ENCODE assay signal across 1 cellular context in the genomic region with DNA sequence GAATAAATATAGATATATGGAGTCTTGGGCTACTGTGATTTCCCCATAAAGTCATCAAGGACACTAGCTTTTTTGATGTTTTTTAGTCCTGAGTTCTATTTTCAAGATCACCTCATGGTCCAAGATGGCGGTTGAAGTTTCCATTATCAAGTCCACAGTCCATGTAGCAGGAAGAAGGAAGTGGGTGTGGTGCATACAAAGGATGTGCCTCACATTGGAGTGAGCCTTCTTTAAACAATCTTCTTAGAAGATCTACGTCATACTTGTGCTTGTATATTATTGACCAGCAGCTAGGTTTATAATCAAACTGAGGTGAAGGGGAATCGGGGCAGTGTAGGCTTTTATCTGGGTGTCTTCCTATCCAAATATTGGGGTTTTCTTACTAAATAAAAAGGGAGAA.
TF ChIP-seq lines count a peak whose summit lies in the region.

No MANE protein-coding gene starts in this region.

TF ChIP-seq in K562, 482 proteins besides CTCF, POLR2A, EP300 and RAD21 (continued from another document):
- TF ChIP-seq, protein P1, sequence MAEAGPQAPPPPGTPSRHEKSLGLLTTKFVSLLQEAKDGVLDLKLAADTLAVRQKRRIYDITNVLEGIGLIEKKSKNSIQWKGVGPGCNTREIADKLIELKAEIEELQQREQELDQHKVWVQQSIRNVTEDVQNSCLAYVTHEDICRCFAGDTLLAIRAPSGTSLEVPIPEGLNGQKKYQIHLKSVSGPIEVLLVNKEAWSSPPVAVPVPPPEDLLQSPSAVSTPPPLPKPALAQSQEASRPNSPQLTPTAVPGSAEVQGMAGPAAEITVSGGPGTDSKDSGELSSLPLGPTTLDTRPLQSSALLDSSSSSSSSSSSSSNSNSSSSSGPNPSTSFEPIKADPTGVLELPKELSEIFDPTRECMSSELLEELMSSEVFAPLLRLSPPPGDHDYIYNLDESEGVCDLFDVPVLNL (CRISPR knock-in tag; IDR thresholded peaks at IDR 0.05; ENCODE audit: low read depth), result no peak
- TF ChIP-seq SMAD4 (CRISPR knock-in tag; conservative IDR thresholded peaks at IDR 0.05) (0 out of 2 replicates have a peak, but pooled peaks have one; percentile 26), GATA2 (CRISPR knock-in tag; IDR thresholded peaks at IDR 0.05) (no peak), ZNF311 (CRISPR knock-in tag; IDR thresholded peaks at IDR 0.05) (0 out of 2 replicates have a peak, but pooled peaks have one; percentile 25), YY1 (IDR thresholded peaks at IDR 0.05; ENCODE audit: borderline replicate concordance in 1 of 3, control insufficient read depth in 1 of 3, extremely low read depth in 1 of 3, insufficient read depth in 3 of 3, insufficient read length in 1 of 3, insufficient replicate concordance in 2 of 3, low read depth in 1 of 3, low read length in 2 of 3) (peak in 1 of 3 experiments; percentile 21), KDM2B (CRISPR knock-in tag; IDR thresholded peaks at IDR 0.05) (no peak), TCF3 (CRISPR knock-in tag; IDR thresholded peaks at IDR 0.05) (no peak)
